8 cellular contexts compared by ENCODE assay signal in the genomic region with DNA sequence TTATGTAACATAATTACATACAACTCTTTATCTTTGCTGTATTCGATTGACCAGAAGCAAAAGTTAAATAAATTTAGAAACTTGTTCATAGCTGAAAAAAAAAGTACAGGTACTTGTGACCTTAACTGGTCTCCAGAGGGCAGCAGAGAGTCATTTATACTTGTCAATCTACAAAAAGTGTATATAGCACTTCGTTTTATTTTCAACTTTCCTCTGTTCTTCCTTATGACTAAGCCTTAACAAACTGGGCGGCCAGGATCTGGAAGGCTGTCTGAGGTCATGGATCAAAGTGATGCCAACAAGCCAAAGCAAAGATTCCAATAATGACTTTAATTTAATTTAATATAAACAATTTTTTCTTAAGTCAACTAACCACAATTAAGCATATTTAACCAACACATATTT. TPM values are rescaled to one million over a fixed set of nuclear protein-coding genes. Genes with fewer than 3 reads are reported as not detected.
DNase-seq lines count a peak whose midpoint lies in the region; ATAC-seq and TF ChIP-seq lines count a peak whose summit lies in the region.

No MANE protein-coding gene starts in this region.

- no peaks in the 10 kb centered on the region for H4K20me1 ChIP-seq in SK-N-SH (ENCODE audit: insufficient read depth)

- H3K9ac ChIP-seq in SK-N-SH = no peak overlapping the region

- peak in 1 of 2 experiments; percentile 40; a peak in 1 of 4 replicates for TF ChIP-seq EP300 in SK-N-SH (IDR thresholded peaks at IDR 0.05; ENCODE audit: borderline replicate concordance in 1 of 2, low read depth in 1 of 2, low read length in 1 of 2)

- 0% methylated on average over 3 of the region's 3 CpGs for WGBS in SK-N-SH (ENCODE audit: low lambda C conversion rate)
- 1 to 2% methylated on average over 3 of the region's 3 CpGs for WGBS in aorta, 2 donors

- 0 out of 2 replicates have a peak overlapping the region, but pooled peaks have one; percentile 36 for H2AFZ ChIP-seq in SK-N-SH (ENCODE audit: low read depth)

- no peak overlapping the region for H3K27ac ChIP-seq in AG04450 (ENCODE audit: low read depth, low read length)
- no peak overlapping the region for H3K27ac ChIP-seq in SK-N-SH (ENCODE audit: low read depth in 2 of 2, low read length in 1 of 2)
- H3K27ac ChIP-seq in aorta (ENCODE audit: low read depth in 1 of 2, low read length in 2 of 2) = no peak overlapping the region

- TF ChIP-seq CTCF in AG04450 (IDR thresholded peaks at IDR 0.05; ENCODE audit: low read depth, low read length) (peak; percentile 62), GM10248 (IDR thresholded peaks at IDR 0.05; ENCODE audit: control extremely low read depth, extremely low read depth, low read depth, missing control alignments) (peak; percentile 51), SK-N-SH (IDR thresholded peaks at IDR 0.05) (peak; percentile 85)

- H3K4me3 ChIP-seq in AG04450 (ENCODE audit: low read depth, low read length) (no peak overlapping the region), SK-N-SH (ENCODE audit: low read depth in 2 of 2, low read length in 1 of 2) (no peak overlapping the region), aorta (ENCODE audit: low read length in 2 of 2) (no peak overlapping the region)

- no peaks in the 10 kb centered on the region for H3K9me2 ChIP-seq in SK-N-SH

- H3K27me3 ChIP-seq in AG04450 (ENCODE audit: control insufficient read depth, insufficient read depth, low read length) (peaks cover 12% of the 10 kb centered on the region), SK-N-SH (ENCODE audit: insufficient read depth) (no peaks in the 10 kb centered on the region), aorta (ENCODE audit: control insufficient read depth in 1 of 2, insufficient read depth in 2 of 2, low read length in 1 of 2) (no peaks in the 10 kb centered on the region)

- CTCF ChIA-PET in AG04450 (lab: Charles Lee) = interaction anchor here (0.6 to 7.7 kb wide), 41 partner anchors 10 to 1204 kb away, joined by 3 to 148 read pairs (median 4); partner anchors contain the start of gene C10orf67
- CTCF ChIA-PET in GM10248 (lab: Yijun Ruan, JAX) = interaction anchor here (0.6 to 10.4 kb wide), 36 partner anchors 9 to 1244 kb away, joined by 3 to 126 read pairs (median 4); no protein-coding TSS in a partner anchor
- CTCF ChIA-PET in SK-N-SH (lab: Yijun Ruan, JAX) = interaction anchor here (0.6 to 13.5 kb wide), 54 partner anchors 8 to 1206 kb away, joined by 3 to 183 read pairs (median 4); partner anchors contain the start of gene C10orf67

- H3K4me1 ChIP-seq in SK-N-SH (ENCODE audit: control insufficient read depth in 1 of 2, insufficient read depth in 2 of 2, low read depth in 1 of 2, low read length in 1 of 2) (peaks cover 2 to 6% of the 10 kb centered on the region in 2 experiments; a peak in 2 of 4 replicates), aorta (ENCODE audit: control insufficient read depth in 1 of 2, insufficient read depth in 2 of 2, low read length in 2 of 2) (no peaks in the 10 kb centered on the region)

- H3K36me3 ChIP-seq in SK-N-SH (replicated peaks in 1 of 2; ENCODE audit: control insufficient read depth in 1 of 2, insufficient read depth in 2 of 2, low read length in 1 of 2) (no peaks in the 10 kb centered on the region), aorta (ENCODE audit: control insufficient read depth in 1 of 2, insufficient read depth in 2 of 2, low read length in 1 of 2) (no peaks in the 10 kb centered on the region)

- peak; percentile 71 for DNase-seq in AG04450 (ENCODE audit: low read depth, low spot score)
- DNase-seq in GM10248 (ENCODE audit: extremely low spot score) = peak; percentile 48
- DNase-seq in Kasumi-1 (lab: John Stamatoyannopoulos, UW) = peak; percentile 85 to 93
- peak; percentile 48 for DNase-seq in SK-N-SH
- peak; percentile 58 for DNase-seq in central memory CD4-positive, alpha-beta T cell
- peak; percentile 90 for DNase-seq in kidney glomerular epithelial cell (lab: John Stamatoyannopoulos, UW)
- DNase-seq in stimulated activated CD8-positive, alpha-beta memory T cell treated with anti-CD3 and anti-CD28 coated beads, Interleukin-4, amount 100 ng/mL, for 48 hours = peak; percentile 58
- no peak for DNase-seq in aorta

- H3K9me3 ChIP-seq in AG04450 (ENCODE audit: control insufficient read depth, insufficient read depth, low read length) = peaks cover 16% of the 10 kb centered on the region
- H3K9me3 ChIP-seq in SK-N-SH = no peaks in the 10 kb centered on the region; the same call in 1 of the 2 replicates
- H3K9me3 ChIP-seq in aorta (ENCODE audit: control insufficient read depth, low read length) = no peaks in the 10 kb centered on the region

- no peak for ATAC-seq in aorta (ENCODE audit: low FRiP score)

- H3K79me2 ChIP-seq in SK-N-SH (ENCODE audit: insufficient read depth) = no peaks in the 10 kb centered on the region

- no peak overlapping the region for H3K4me2 ChIP-seq in SK-N-SH

- POLR2A ChIA-PET in AG04450 (lab: Yijun Ruan, JAX) (interaction anchor here (0.5 to 0.8 kb wide), 2 partner anchors 90 to 124 kb away, joined by 3 to 5 read pairs; partner anchors contain the start of gene OTUD1), GM10248 (lab: Yijun Ruan, JAX) (no interaction called here), SK-N-SH (lab: Yijun Ruan, JAX) (no interaction called here)

- no peaks in the 10 kb centered on the region for H3F3A ChIP-seq in SK-N-SH (replicated peaks; ENCODE audit: insufficient read depth)

- intact Hi-C loops in aorta (cut with DNase I) = loop anchor here (5.0 kb wide), 4 partner anchors 207 to 387 kb away; no protein-coding TSS in a partner anchor

- peak; percentile 91 for TF ChIP-seq RAD21 in SK-N-SH (IDR thresholded peaks at IDR 0.05; ENCODE audit: low read length)

TF ChIP-seq in SK-N-SH, 30 proteins besides CTCF, POLR2A, EP300 and RAD21 (continues in another document):
- no peak for TF ChIP-seq GATA2 (CRISPR knock-in tag; IDR thresholded peaks at IDR 0.05)
- TF ChIP-seq REST (IDR thresholded peaks at IDR 0.05; ENCODE audit: low read depth, low read length) = no peak
- TF ChIP-seq EZH2phosphoT487 (IDR thresholded peaks at IDR 0.05; ENCODE audit: borderline replicate concordance, low read depth) = no peak
- TF ChIP-seq, protein P1, sequence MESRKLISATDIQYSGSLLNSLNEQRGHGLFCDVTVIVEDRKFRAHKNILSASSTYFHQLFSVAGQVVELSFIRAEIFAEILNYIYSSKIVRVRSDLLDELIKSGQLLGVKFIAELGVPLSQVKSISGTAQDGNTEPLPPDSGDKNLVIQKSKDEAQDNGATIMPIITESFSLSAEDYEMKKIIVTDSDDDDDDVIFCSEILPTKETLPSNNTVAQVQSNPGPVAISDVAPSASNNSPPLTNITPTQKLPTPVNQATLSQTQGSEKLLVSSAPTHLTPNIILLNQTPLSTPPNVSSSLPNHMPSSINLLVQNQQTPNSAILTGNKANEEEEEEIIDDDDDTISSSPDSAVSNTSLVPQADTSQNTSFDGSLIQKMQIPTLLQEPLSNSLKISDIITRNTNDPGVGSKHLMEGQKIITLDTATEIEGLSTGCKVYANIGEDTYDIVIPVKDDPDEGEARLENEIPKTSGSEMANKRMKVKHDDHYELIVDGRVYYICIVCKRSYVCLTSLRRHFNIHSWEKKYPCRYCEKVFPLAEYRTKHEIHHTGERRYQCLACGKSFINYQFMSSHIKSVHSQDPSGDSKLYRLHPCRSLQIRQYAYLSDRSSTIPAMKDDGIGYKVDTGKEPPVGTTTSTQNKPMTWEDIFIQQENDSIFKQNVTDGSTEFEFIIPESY (IDR thresholded peaks at IDR 0.05; ENCODE audit: borderline replicate concordance, low read depth) = no peak
- TF ChIP-seq YY1 (IDR thresholded peaks at IDR 0.05; ENCODE audit: low read depth) = no peak
- peak; percentile 20; the same call in 1 of the 2 replicates for TF ChIP-seq JUND (IDR thresholded peaks at IDR 0.05)
- TF ChIP-seq FOXJ3 (CRISPR knock-in tag; IDR thresholded peaks at IDR 0.05) = no peak
- TF ChIP-seq MXI1 (IDR thresholded peaks at IDR 0.05; ENCODE audit: low read depth, low read length) = no peak
- no peak for TF ChIP-seq RCOR1 (IDR thresholded peaks at IDR 0.05; ENCODE audit: low read length)
- peak; percentile 86 for TF ChIP-seq SMC3 (IDR thresholded peaks at IDR 0.05; ENCODE audit: low read depth, low read length)
- TF ChIP-seq RFX5 (IDR thresholded peaks at IDR 0.05; ENCODE audit: low read length) = no peak
- TF ChIP-seq FOXM1 (IDR thresholded peaks at IDR 0.05; ENCODE audit: low read depth) = no peak

RNA-seq across cellular contexts. Expression of gene C10orf67, which starts 29.8 kb away (rescaled TPM):
- polyA plus RNA-seq in AG04450 (2011; rRNA removed) (0.10 and 0.14 TPM in 2 replicates), SK-N-SH (2012; rRNA removed) (0.97 and 1.1 TPM in 2 replicates), aorta (not detected)
- polyA minus RNA-seq in AG04450 (2011; rRNA and poly(A)+ RNA removed) = 0.09 and 0.17 TPM in 2 replicates
- polyA plus RNA-seq in SK-N-SH (2012; cell fraction: cytosol; rRNA removed) = 0.87 and 1.2 TPM in 2 replicates
- 3.1 and 3.4 TPM in 2 replicates for polyA plus RNA-seq in SK-N-SH (2012; cell fraction: nucleus; rRNA removed)
- not detected for total RNA-seq in aorta

Comparison
In these comparisons a context has a peak if more than half of its experiments do, and no peak if none do; other contexts are left out.
1. DNase-seq: peak in AG04450 (single experiment), GM10248 (single experiment), Kasumi-1 (2 of 2), SK-N-SH (single experiment), central memory CD4-positive, alpha-beta T cell (single experiment), kidney glomerular epithelial cell (single experiment) and stimulated activated CD8-positive, alpha-beta memory T cell treated with anti-CD3 and anti-CD28 coated beads, Interleukin-4, amount 100 ng/mL, for 48 hours (single experiment); none in aorta (0 of 2).
2. Peak in every context shown above with its lines, with median percentiles within 50 percentile points of each other: CTCF ChIP-seq.